16 cellular contexts compared by ENCODE assay signal in the genomic region with DNA sequence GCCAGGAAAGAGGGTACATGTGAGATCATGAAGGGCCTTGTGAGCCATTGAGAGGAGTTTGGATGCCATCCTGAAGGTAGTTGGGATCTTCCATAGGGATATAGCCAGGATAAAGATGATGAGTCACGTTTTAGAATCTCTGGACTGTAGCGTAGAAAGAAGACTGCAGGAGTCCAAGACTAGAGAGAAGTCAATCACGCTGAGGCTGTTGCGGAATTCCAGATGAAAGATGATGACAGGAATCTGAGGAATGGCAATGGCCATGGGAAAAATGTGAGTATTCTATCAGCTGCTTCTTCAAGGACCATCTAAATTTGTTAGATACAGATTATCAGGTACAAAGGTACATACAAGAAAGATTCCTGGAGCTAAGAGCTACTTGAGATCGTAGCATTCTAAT.
DNase-seq lines count a peak whose midpoint lies in the region; ATAC-seq and TF ChIP-seq lines count a peak whose summit lies in the region.
"Had no signal": no experiment of that assay in that cellular context is flagged by ENCODE, and none has a peak within 500 bp of the region (broad histone marks: within the 10 kb centered on the region; RNA-seq: fewer than 3 reads in every experiment).

No MANE protein-coding gene starts in this region.

- no peaks in the 10 kb centered on the region for H3K27me3 Mint-ChIP-seq in WTC11 (ENCODE audit: low read depth)
- H3K27me3 Mint-ChIP-seq: CD4-positive, alpha-beta T cell had no signal

- no peaks in the 10 kb centered on the region for H3K9me3 Mint-ChIP-seq in WTC11
- H3K9me3 Mint-ChIP-seq: CD4-positive, alpha-beta T cell; H9 had no signal

- DNase-seq in ELR (ENCODE audit: low read depth) (peak; percentile 44), NCI-H226 (peak; percentile 19), islet precursor cell (peak; percentile 60), WTC11 (ENCODE audit: low spot score) (no peak)
- no peak for DNase-seq in central memory CD4-positive, alpha-beta T cell
- DNase-seq: ACHN; BE2C; C1 segment of cervical spinal cord; Caco-2; CD4-positive, alpha-beta T cell; GF-D8; H9; IMR-90 had no signal

- no peak overlapping the region for H3K4me3 Mint-ChIP-seq in WTC11
- H3K4me3 Mint-ChIP-seq: CD4-positive, alpha-beta T cell; H9 had no signal

- H3K36me3 Mint-ChIP-seq in WTC11: no peaks in the 10 kb centered on the region

- no peak overlapping the region for H3K27ac Mint-ChIP-seq in WTC11
- H3K27ac Mint-ChIP-seq: CD4-positive, alpha-beta T cell had no signal

- ATAC-seq in GM19397 (IDR thresholded peaks at IDR 0.05; ENCODE audit: unreplicated experiment) (no peak), HG03521 (IDR thresholded peaks at IDR 0.05; ENCODE audit: unreplicated experiment) (no peak), WTC11 (no peak)
- ATAC-seq: K562 had no signal

- CTCF ChIA-PET in WTC11 (lab: Charles Lee): no interaction called here

- H3K4me1 Mint-ChIP-seq in WTC11: no peaks in the 10 kb centered on the region
- H3K4me1 Mint-ChIP-seq: H9 had no signal

- no peak for TF ChIP-seq CTCF in WTC11 (IDR thresholded peaks at IDR 0.05)

- POLR2A ChIA-PET in WTC11 (lab: Charles Lee): interaction anchor here (0.5 kb wide), 1 partner anchor 1147 kb away, joined by 6 read pairs; no protein-coding TSS in a partner anchor

TF ChIP-seq in WTC11, 78 proteins besides CTCF, POLR2A, EP300 and RAD21 (continues in another document):
- TF ChIP-seq, protein P1, sequence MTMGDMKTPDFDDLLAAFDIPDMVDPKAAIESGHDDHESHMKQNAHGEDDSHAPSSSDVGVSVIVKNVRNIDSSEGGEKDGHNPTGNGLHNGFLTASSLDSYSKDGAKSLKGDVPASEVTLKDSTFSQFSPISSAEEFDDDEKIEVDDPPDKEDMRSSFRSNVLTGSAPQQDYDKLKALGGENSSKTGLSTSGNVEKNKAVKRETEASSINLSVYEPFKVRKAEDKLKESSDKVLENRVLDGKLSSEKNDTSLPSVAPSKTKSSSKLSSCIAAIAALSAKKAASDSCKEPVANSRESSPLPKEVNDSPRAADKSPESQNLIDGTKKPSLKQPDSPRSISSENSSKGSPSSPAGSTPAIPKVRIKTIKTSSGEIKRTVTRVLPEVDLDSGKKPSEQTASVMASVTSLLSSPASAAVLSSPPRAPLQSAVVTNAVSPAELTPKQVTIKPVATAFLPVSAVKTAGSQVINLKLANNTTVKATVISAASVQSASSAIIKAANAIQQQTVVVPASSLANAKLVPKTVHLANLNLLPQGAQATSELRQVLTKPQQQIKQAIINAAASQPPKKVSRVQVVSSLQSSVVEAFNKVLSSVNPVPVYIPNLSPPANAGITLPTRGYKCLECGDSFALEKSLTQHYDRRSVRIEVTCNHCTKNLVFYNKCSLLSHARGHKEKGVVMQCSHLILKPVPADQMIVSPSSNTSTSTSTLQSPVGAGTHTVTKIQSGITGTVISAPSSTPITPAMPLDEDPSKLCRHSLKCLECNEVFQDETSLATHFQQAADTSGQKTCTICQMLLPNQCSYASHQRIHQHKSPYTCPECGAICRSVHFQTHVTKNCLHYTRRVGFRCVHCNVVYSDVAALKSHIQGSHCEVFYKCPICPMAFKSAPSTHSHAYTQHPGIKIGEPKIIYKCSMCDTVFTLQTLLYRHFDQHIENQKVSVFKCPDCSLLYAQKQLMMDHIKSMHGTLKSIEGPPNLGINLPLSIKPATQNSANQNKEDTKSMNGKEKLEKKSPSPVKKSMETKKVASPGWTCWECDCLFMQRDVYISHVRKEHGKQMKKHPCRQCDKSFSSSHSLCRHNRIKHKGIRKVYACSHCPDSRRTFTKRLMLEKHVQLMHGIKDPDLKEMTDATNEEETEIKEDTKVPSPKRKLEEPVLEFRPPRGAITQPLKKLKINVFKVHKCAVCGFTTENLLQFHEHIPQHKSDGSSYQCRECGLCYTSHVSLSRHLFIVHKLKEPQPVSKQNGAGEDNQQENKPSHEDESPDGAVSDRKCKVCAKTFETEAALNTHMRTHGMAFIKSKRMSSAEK (CRISPR knock-in tag; IDR thresholded peaks at IDR 0.05; ENCODE audit: borderline replicate concordance): no peak
- TF ChIP-seq, protein P2, sequence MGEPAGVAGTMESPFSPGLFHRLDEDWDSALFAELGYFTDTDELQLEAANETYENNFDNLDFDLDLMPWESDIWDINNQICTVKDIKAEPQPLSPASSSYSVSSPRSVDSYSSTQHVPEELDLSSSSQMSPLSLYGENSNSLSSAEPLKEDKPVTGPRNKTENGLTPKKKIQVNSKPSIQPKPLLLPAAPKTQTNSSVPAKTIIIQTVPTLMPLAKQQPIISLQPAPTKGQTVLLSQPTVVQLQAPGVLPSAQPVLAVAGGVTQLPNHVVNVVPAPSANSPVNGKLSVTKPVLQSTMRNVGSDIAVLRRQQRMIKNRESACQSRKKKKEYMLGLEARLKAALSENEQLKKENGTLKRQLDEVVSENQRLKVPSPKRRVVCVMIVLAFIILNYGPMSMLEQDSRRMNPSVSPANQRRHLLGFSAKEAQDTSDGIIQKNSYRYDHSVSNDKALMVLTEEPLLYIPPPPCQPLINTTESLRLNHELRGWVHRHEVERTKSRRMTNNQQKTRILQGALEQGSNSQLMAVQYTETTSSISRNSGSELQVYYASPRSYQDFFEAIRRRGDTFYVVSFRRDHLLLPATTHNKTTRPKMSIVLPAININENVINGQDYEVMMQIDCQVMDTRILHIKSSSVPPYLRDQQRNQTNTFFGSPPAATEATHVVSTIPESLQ (CRISPR knock-in tag; IDR thresholded peaks at IDR 0.05): no peak
- TF ChIP-seq PRRX2 (CRISPR knock-in tag; IDR thresholded peaks at IDR 0.05) (no peak), MXD4 (CRISPR knock-in tag; IDR thresholded peaks at IDR 0.05; ENCODE audit: borderline replicate concordance) (no peak), TEAD1 (CRISPR knock-in tag; IDR thresholded peaks at IDR 0.05) (no peak), USF2 (CRISPR knock-in tag; IDR thresholded peaks at IDR 0.05) (no peak), USF1 (CRISPR knock-in tag; IDR thresholded peaks at IDR 0.05) (no peak), RELA (CRISPR knock-in tag; IDR thresholded peaks at IDR 0.05; ENCODE audit: borderline replicate concordance) (no peak), GRHL2 (CRISPR knock-in tag; IDR thresholded peaks at IDR 0.05; ENCODE audit: insufficient replicate concordance, severe bottlenecking) (no peak)
- TF ChIP-seq, protein P3, sequence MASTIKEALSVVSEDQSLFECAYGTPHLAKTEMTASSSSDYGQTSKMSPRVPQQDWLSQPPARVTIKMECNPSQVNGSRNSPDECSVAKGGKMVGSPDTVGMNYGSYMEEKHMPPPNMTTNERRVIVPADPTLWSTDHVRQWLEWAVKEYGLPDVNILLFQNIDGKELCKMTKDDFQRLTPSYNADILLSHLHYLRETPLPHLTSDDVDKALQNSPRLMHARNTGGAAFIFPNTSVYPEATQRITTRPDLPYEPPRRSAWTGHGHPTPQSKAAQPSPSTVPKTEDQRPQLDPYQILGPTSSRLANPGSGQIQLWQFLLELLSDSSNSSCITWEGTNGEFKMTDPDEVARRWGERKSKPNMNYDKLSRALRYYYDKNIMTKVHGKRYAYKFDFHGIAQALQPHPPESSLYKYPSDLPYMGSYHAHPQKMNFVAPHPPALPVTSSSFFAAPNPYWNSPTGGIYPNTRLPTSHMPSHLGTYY (CRISPR knock-in tag; IDR thresholded peaks at IDR 0.05): no peak
- TF ChIP-seq, protein P4, sequence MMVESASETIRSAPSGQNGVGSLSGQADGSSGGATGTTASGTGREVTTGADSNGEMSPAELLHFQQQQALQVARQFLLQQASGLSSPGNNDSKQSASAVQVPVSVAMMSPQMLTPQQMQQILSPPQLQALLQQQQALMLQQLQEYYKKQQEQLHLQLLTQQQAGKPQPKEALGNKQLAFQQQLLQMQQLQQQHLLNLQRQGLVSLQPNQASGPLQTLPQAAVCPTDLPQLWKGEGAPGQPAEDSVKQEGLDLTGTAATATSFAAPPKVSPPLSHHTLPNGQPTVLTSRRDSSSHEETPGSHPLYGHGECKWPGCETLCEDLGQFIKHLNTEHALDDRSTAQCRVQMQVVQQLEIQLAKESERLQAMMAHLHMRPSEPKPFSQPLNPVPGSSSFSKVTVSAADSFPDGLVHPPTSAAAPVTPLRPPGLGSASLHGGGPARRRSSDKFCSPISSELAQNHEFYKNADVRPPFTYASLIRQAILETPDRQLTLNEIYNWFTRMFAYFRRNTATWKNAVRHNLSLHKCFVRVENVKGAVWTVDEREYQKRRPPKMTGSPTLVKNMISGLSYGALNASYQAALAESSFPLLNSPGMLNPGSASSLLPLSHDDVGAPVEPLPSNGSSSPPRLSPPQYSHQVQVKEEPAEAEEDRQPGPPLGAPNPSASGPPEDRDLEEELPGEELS (CRISPR knock-in tag; IDR thresholded peaks at IDR 0.05): no peak

Comparison
In these comparisons a context has a peak if more than half of its experiments do, and no peak if none do; other contexts are left out.
1. DNase-seq: peak in ELR (single experiment), NCI-H226 (single experiment) and islet precursor cell (single experiment); none in central memory CD4-positive, alpha-beta T cell (single experiment) and WTC11 (single experiment).